Comparison of ENCODE assay signal across 15 cellular contexts in genomic region chr22:23764931-23765881, GRCh38. TPM values are rescaled to one million over a fixed set of nuclear protein-coding genes. Genes with fewer than 3 reads are reported as not detected.
DNase-seq lines count a peak whose midpoint lies in the region; ATAC-seq and TF ChIP-seq lines count a peak whose summit lies in the region.
"Had no signal": no experiment of that assay in that cellular context is flagged by ENCODE, and none has a peak within 500 bp of the region (broad histone marks: within the 10 kb centered on the region; RNA-seq: fewer than 3 reads in every experiment).

No MANE protein-coding gene starts in this region.

- DNase-seq in left ventricle myocardium inferior (no peak), Right ventricle myocardium superior (no peak), T-cell (no peak), immature natural killer cell (no peak), MM.1S (no peak)
- DNase-seq: activated CD4-positive, CD25-positive, alpha-beta regulatory T cell treated with anti-CD3 and anti-CD28 coated beads, Interleukin-2, amount 50 U/mL, for 72 hours; dorsolateral prefrontal cortex; foreskin melanocyte; NCI-H226; pancreas; SHP77 treated with DMSO at 0.1 percent for 48 hours; stimulated activated naive CD4-positive, alpha-beta T cell had no signal

- CTCF ChIA-PET in T-cell (lab: Charles Lee) = no interaction called here

- H3K9me3 Mint-ChIP-seq in T-cell = no peaks in the 10 kb centered on the region
- no peaks in the 10 kb centered on the region for H3K9me3 Mint-ChIP-seq in immature natural killer cell

- H3K27me3 Mint-ChIP-seq in T-cell (no peaks in the 10 kb centered on the region), immature natural killer cell (ENCODE audit: low read depth in 3 of 3) (peaks cover 0 to 3% (median 2%) of the 10 kb centered on the region in 3 donors)

- ATAC-seq in Right ventricle myocardium superior (ENCODE audit: poor library complexity) (no peak), T-cell (replicated peaks in 1 of 4) (no peak), HG03039 (IDR thresholded peaks at IDR 0.05; ENCODE audit: unreplicated experiment) (no peak), GM21526 (IDR thresholded peaks at IDR 0.05; ENCODE audit: low FRiP score, unreplicated experiment) (no peak)
- ATAC-seq: pancreas had no signal

- intact Hi-C loops in left ventricle myocardium inferior (cut with micrococcal nuclease) = no loop called here
- intact Hi-C loops in Right ventricle myocardium superior (cut with DNase I) = loop anchor here (5.0 kb wide), 1 partner anchor 82 kb away; no protein-coding TSS in a partner anchor

- H2AFZ ChIP-seq in MM.1S (ENCODE audit: low read length) = no peak overlapping the region

- H3K36me3 Mint-ChIP-seq in T-cell (no peaks in the 10 kb centered on the region), immature natural killer cell (no peaks in the 10 kb centered on the region)

- H3K4me2 ChIP-seq in MM.1S (ENCODE audit: low read depth, low read length) = no peak overlapping the region

- H4K20me1 ChIP-seq in MM.1S (ENCODE audit: insufficient read depth, low read length) = peaks cover 6% of the 10 kb centered on the region; the same call in 1 of the 2 replicates

- H3K9me2 ChIP-seq in MM.1S (replicated peaks; ENCODE audit: insufficient read depth, low read length) = no peaks in the 10 kb centered on the region

- H3K9me3 ChIP-seq in left ventricle myocardium inferior (replicated peaks) = no peaks in the 10 kb centered on the region
- H3K9me3 ChIP-seq in subcutaneous abdominal adipose tissue (ENCODE audit: control insufficient read depth in 5 of 5, low read length in 5 of 5) = no peaks in the 10 kb centered on the region
- H3K9me3 ChIP-seq in MM.1S (replicated peaks; ENCODE audit: insufficient read depth, low read length) = no peaks in the 10 kb centered on the region
- H3K9me3 ChIP-seq: pancreas had no signal

- POLR2A ChIA-PET in T-cell (lab: Charles Lee) = no interaction called here

- H3K9ac ChIP-seq in subcutaneous abdominal adipose tissue (ENCODE audit: low read length in 5 of 5) (peak overlapping the region in 1 of 5 donors; percentile 6), MM.1S (ENCODE audit: low read length) (no peak overlapping the region)

- peaks cover 34% of the 10 kb centered on the region for H3K79me2 ChIP-seq in MM.1S (ENCODE audit: low read length)

- H3K27ac ChIP-seq in left ventricle myocardium inferior (replicated peaks) = peak overlapping the region; percentile 94
- peak overlapping the region; percentile 78 for H3K27ac ChIP-seq in subcutaneous abdominal adipose tissue (ENCODE audit: low read depth, low read length)
- H3K27ac ChIP-seq in MM.1S (ENCODE audit: low read length) = no peak overlapping the region
- H3K27ac ChIP-seq: pancreas had no signal

- H3K4me1 Mint-ChIP-seq in T-cell = peaks cover 28 to 53% (median 42%) of the 10 kb centered on the region in 3 donors
- H3K4me1 Mint-ChIP-seq in immature natural killer cell = peaks cover 33 to 40% of the 10 kb centered on the region in 2 donors

- H3K4me3 Mint-ChIP-seq in T-cell (peak overlapping the region; percentile 25 to 56 (median 47)), immature natural killer cell (peak overlapping the region; percentile 6 to 62 (median 50))

- H3K36me3 ChIP-seq in left ventricle myocardium inferior = peaks cover 7% of the 10 kb centered on the region
- peaks cover 0 to 8% (median 8%) of the 10 kb centered on the region in 5 donors for H3K36me3 ChIP-seq in subcutaneous abdominal adipose tissue (ENCODE audit: control insufficient read depth in 5 of 5, insufficient read depth in 5 of 5, low read length in 5 of 5)
- no peaks in the 10 kb centered on the region for H3K36me3 ChIP-seq in MM.1S (replicated peaks; ENCODE audit: insufficient read depth, low read length)
- H3K36me3 ChIP-seq: pancreas had no signal

- H3K27me3 ChIP-seq in left ventricle myocardium inferior (ENCODE audit: low read depth) (no peaks in the 10 kb centered on the region), subcutaneous abdominal adipose tissue (ENCODE audit: control insufficient read depth in 5 of 5, insufficient read depth in 4 of 5, low read length in 5 of 5) (no peaks in the 10 kb centered on the region), MM.1S (replicated peaks; ENCODE audit: insufficient read depth, low read length) (no peaks in the 10 kb centered on the region)
- H3K27me3 ChIP-seq: dorsolateral prefrontal cortex, pancreas had no signal

- H3K4me1 ChIP-seq in left ventricle myocardium inferior (peaks cover 69% of the 10 kb centered on the region), subcutaneous abdominal adipose tissue (ENCODE audit: control insufficient read depth in 5 of 5, insufficient read depth in 5 of 5, low read length in 5 of 5) (peaks cover 3 to 68% (median 54%) of the 10 kb centered on the region in 5 donors), MM.1S (ENCODE audit: low read length) (no peaks in the 10 kb centered on the region)

- H3F3A ChIP-seq in MM.1S (ENCODE audit: insufficient read depth, low read length) = peaks cover 3% of the 10 kb centered on the region; the same call in 1 of the 2 replicates

- H3K4me3 ChIP-seq in left ventricle myocardium inferior (peak overlapping the region; percentile 78), subcutaneous abdominal adipose tissue (ENCODE audit: low read depth in 1 of 5, low read length in 5 of 5) (no peak overlapping the region), MM.1S (ENCODE audit: low read length) (no peak overlapping the region)
- H3K4me3 ChIP-seq: pancreas had no signal

- TF ChIP-seq CTCF in left ventricle myocardium inferior (IDR thresholded peaks at IDR 0.05; ENCODE audit: borderline replicate concordance) (no peak), MM.1S (IDR thresholded peaks at IDR 0.05; ENCODE audit: low read length) (no peak)

- H3K27ac Mint-ChIP-seq in T-cell (peak overlapping the region in 1 of 2 donors; percentile 72), immature natural killer cell (no peak overlapping the region)

RNA-seq across cellular contexts. Expression of gene C22orf15, which starts 2.4 kb away (rescaled TPM):
- total RNA-seq in left ventricle myocardium inferior = not detected
- not detected for total RNA-seq in Right ventricle myocardium superior
- total RNA-seq in T-cell = 1 to 10 TPM in 4 of 5 donors, under 1 TPM in 1; 0.58 to 2.2 (median 1.9) TPM
- 1 to 10 TPM in 1 of 3 donors, not detected in 2; 1.1 TPM for polyA plus RNA-seq in immature natural killer cell
- total RNA-seq: pancreas had no signal
- polyA plus RNA-seq: pancreas had no signal

RNA-seq across cellular contexts. Expression of gene CHCHD10, which starts 2.6 kb away (rescaled TPM):
- total RNA-seq in left ventricle myocardium inferior (1,446 TPM), Right ventricle myocardium superior (1,600 TPM), T-cell (10 to 100 TPM; 26.1 to 66.3 (median 63.2) TPM)
- polyA plus RNA-seq in immature natural killer cell = 1 to 10 TPM; 5.7 to 9.3 (median 8.1) TPM

RNA-seq across cellular contexts. Expression of gene MMP11, which starts 7.4 kb away (rescaled TPM):
- 16.9 TPM for total RNA-seq in left ventricle myocardium inferior
- 25.3 TPM for total RNA-seq in Right ventricle myocardium superior
- 1 to 10 TPM; 1.6 to 5.3 (median 2.5) TPM for total RNA-seq in T-cell
- 1 to 10 TPM in 2 of 3 donors, under 1 TPM in 1; 0.76 to 1.7 (median 1.2) TPM for polyA plus RNA-seq in immature natural killer cell

RNA-seq across cellular contexts. Expression of gene VPREB3, which starts 11.0 kb away (rescaled TPM):
- 0.69 TPM for total RNA-seq in left ventricle myocardium inferior
- total RNA-seq in Right ventricle myocardium superior = 0.51 TPM
- total RNA-seq in T-cell = 1 to 10 TPM in 4 of 5 donors, not detected in 1; 1.5 to 2.6 (median 1.7) TPM
- 1 to 10 TPM in 1 of 3 donors, not detected in 2; 1.3 TPM for polyA plus RNA-seq in immature natural killer cell

RNA-seq across cellular contexts. Expression of gene ZNF70, which starts 14.3 kb away (rescaled TPM):
- total RNA-seq in left ventricle myocardium inferior (4.0 TPM), Right ventricle myocardium superior (2.8 TPM), T-cell (1 to 10 TPM; 3.2 to 6.4 (median 5.8) TPM)
- under 1 TPM in 2 of 3 donors, not detected in 1; 0.29 to 1.00 TPM for polyA plus RNA-seq in immature natural killer cell

Comparison
In these comparisons a context has a peak if more than half of its experiments do, and no peak if none do; other contexts are left out.
1. RNA of gene CHCHD10, which starts 2.6 kb away (total RNA-seq): 1,600 TPM in Right ventricle myocardium superior (single experiment) and 1,446 TPM in left ventricle myocardium inferior (single experiment); 26.1 to 66.3 TPM in T-cell; every median in the first group is over 10 times any median in the second.